In genomic region chr10:78335371-78335690, GRCh38 we compare ENCODE assay signal across 20 cellular contexts.
DNase-seq lines count a peak whose midpoint lies in the region; ATAC-seq, FAIRE-seq and TF ChIP-seq lines count a peak whose summit lies in the region.
"Had no signal": no experiment of that assay in that cellular context is flagged by ENCODE, and none has a peak within 500 bp of the region (broad histone marks: within the 10 kb centered on the region; RNA-seq: fewer than 3 reads in every experiment).

No MANE protein-coding gene starts in this region.

- TF ChIP-seq EP300 in SK-N-SH (IDR thresholded peaks at IDR 0.05; ENCODE audit: borderline replicate concordance in 1 of 2, low read depth in 1 of 2, low read length in 1 of 2) (no peak), transverse colon (IDR thresholded peaks at IDR 0.05; ENCODE audit: low read depth) (no peak)

- no peak overlapping the region for H3K14ac ChIP-seq in neuronal stem cell (ENCODE audit: low read length)

- no peaks in the 10 kb centered on the region for H3K9me2 ChIP-seq in SK-N-SH

- H3K79me1 ChIP-seq in neuronal stem cell (ENCODE audit: low read depth, low read length), result no peaks in the 10 kb centered on the region

- H2AK5ac ChIP-seq in neuronal stem cell (ENCODE audit: low read depth, low read length), result no peak overlapping the region

- dilution Hi-C loops in endothelial cell of umbilical vein (cut with MboI; ENCODE audit: extremely low pct_ligation_motif_present, low sequenced_read_pairs), result no loop called here

- H3K4me3 ChIP-seq in SK-N-SH (ENCODE audit: low read depth in 2 of 2, low read length in 1 of 2) (no peak overlapping the region), endothelial cell of umbilical vein (replicated peaks in 1 of 3; ENCODE audit: insufficient read depth in 1 of 3, low read depth in 1 of 3, low read length in 3 of 3) (no peak overlapping the region), neuronal stem cell (ENCODE audit: low read length in 2 of 2) (no peak overlapping the region), transverse colon (no peak overlapping the region)
- H3K4me3 ChIP-seq: body of pancreas, lung, PC-9, suprapubic skin had no signal

- H2BK12ac ChIP-seq in neuronal stem cell (ENCODE audit: low read length), result no peak overlapping the region

- no peaks in the 10 kb centered on the region for H3K9me1 ChIP-seq in endothelial cell of umbilical vein (replicated peaks; ENCODE audit: control insufficient read depth, extremely low read depth, insufficient read depth, low read length)

- H4K8ac ChIP-seq in neuronal stem cell (ENCODE audit: low read depth, low read length), result no peak overlapping the region

- peaks cover 29 to 31% of the 10 kb centered on the region in 2 experiments; a peak in 3 of 4 replicates for H3K4me1 ChIP-seq in SK-N-SH (ENCODE audit: control insufficient read depth in 1 of 2, insufficient read depth in 2 of 2, low read depth in 1 of 2, low read length in 1 of 2)
- peaks cover 20% of the 10 kb centered on the region for H3K4me1 ChIP-seq in endothelial cell of umbilical vein (ENCODE audit: control insufficient read depth, extremely low read depth, insufficient read depth, low read length)
- H3K4me1 ChIP-seq in neuronal stem cell (ENCODE audit: control insufficient read depth in 2 of 2, insufficient read depth in 1 of 2, low read depth in 1 of 2, low read length in 2 of 2), result peaks cover 20 to 22% of the 10 kb centered on the region in 2 donors
- H3K4me1 ChIP-seq in transverse colon, result peaks cover 0 to 22% (median 4%) of the 10 kb centered on the region in 4 donors

- WGBS in SK-N-SH (ENCODE audit: low lambda C conversion rate), result 83% methylated on average over 1 of the region's 1 CpG
- no CpG with 5 or more reads among the region's 1 CpG for WGBS in neuronal stem cell (ENCODE audit: extremely low coverage in 2 of 2, insufficient read length in 2 of 2, insufficient replicate concordance in 1 of 2), 2 donors
- 53% methylated on average over 1 of the region's 1 CpG; no CpG with 5 or more reads in 1 of the 2 donors for whole genome bisulfite sequencing in transverse colon (ENCODE audit: low coverage in 1 of 2), 2 donors

- no peak overlapping the region for H3K23ac ChIP-seq in neuronal stem cell (ENCODE audit: low read depth, low read length, poor library complexity)

- TF ChIP-seq POLR2A in endothelial cell of umbilical vein (IDR thresholded peaks at IDR 0.05; ENCODE audit: low read depth, low read length), result no peak
- TF ChIP-seq POLR2A in transverse colon (IDR thresholded peaks at IDR 0.05), result no peak

- no peak overlapping the region for H3K9ac ChIP-seq in SK-N-SH
- no peak overlapping the region for H3K9ac ChIP-seq in endothelial cell of umbilical vein (replicated peaks; ENCODE audit: extremely low read depth, insufficient read depth, low read length)
- no peak overlapping the region for H3K9ac ChIP-seq in neuronal stem cell (ENCODE audit: low read depth, low read length, poor library complexity)

- no peak overlapping the region for H2AFZ ChIP-seq in SK-N-SH (ENCODE audit: low read depth)
- no peak overlapping the region for H2AFZ ChIP-seq in endothelial cell of umbilical vein (ENCODE audit: low read depth, low read length)
- H2AFZ ChIP-seq in neuronal stem cell (ENCODE audit: low read length), result peak overlapping the region; percentile 72
- H2AFZ ChIP-seq: PC-9 had no signal

- no peak for ATAC-seq in GM21529 (IDR thresholded peaks at IDR 0.05; ENCODE audit: unreplicated experiment)
- ATAC-seq: stimulated activated effector memory CD8-positive, alpha-beta T cell treated with anti-CD3 and anti-CD28 coated beads, Interleukin-12 subunit alpha, Interleukin-12 subunit beta, amount 100 ng/mL, for 72 hours had no signal

- H2BK120ac ChIP-seq in neuronal stem cell (ENCODE audit: low read depth, low read length), result no peak overlapping the region

- intact Hi-C loops in endothelial cell of umbilical vein (cut with micrococcal nuclease) (loop anchor here (1.0 kb wide), 2 partner anchors 124 to 732 kb away; no protein-coding TSS in a partner anchor), transverse colon (cut with DNase I; ENCODE audit: low total_unique reads) (loop anchor here (10.0 kb wide), 1 partner anchor 139 kb away; no protein-coding TSS in a partner anchor)

- no peak for DNase-seq in SK-N-SH
- no peak for DNase-seq in endothelial cell of umbilical vein (ENCODE audit: low read depth, low spot score)
- DNase-seq in neuronal stem cell (ENCODE audit: low spot score), result no peak
- DNase-seq in transverse colon, result no peak
- no peak for DNase-seq in cerebellar cortex (ENCODE audit: low spot score)
- DNase-seq in NCI-H1694 (lab: John Stamatoyannopoulos, UW), result no peak
- DNase-seq: activated CD4-positive, alpha-beta memory T cell treated with anti-CD3 and anti-CD28 coated beads for 36 hours; CD8-positive, alpha-beta memory T cell; DMS79; effector CD8-positive, alpha-beta T cell; NCI-H510A; small intestine; stimulated activated CD4-positive, alpha-beta T cell treated with anti-CD3 and anti-CD28 coated beads, Interleukin-2, amount 100 ng/mL, for 48 hours had no signal

- H3K79me2 ChIP-seq in SK-N-SH (ENCODE audit: insufficient read depth), result no peaks in the 10 kb centered on the region
- no peaks in the 10 kb centered on the region for H3K79me2 ChIP-seq in endothelial cell of umbilical vein (ENCODE audit: control insufficient read depth, insufficient read depth, low read length)

- BruUV-seq in endothelial cell of umbilical vein (replicated peaks; lab: Mats Ljungman, UMichigan), result no TSS peak

- no peak for FAIRE-seq in endothelial cell of umbilical vein (lab: Jason Lieb, UNC)
- FAIRE-seq: keratinocyte, small intestine had no signal

- H2BK5ac ChIP-seq in neuronal stem cell (ENCODE audit: low read length), result no peak overlapping the region

- H3K27me3 ChIP-seq in SK-N-SH (ENCODE audit: insufficient read depth) (no peaks in the 10 kb centered on the region), endothelial cell of umbilical vein (ENCODE audit: control insufficient read depth in 2 of 2, insufficient read depth in 2 of 2, low read length in 2 of 2) (no peaks in the 10 kb centered on the region), neuronal stem cell (ENCODE audit: control insufficient read depth in 3 of 3, insufficient read depth in 3 of 3, low read depth in 1 of 3, low read length in 3 of 3) (no peaks in the 10 kb centered on the region), transverse colon (no peaks in the 10 kb centered on the region)
- H3K27me3 ChIP-seq: body of pancreas, suprapubic skin had no signal

- H3K9me3 ChIP-seq in SK-N-SH, result no peaks in the 10 kb centered on the region
- H3K9me3 ChIP-seq in endothelial cell of umbilical vein (replicated peaks; ENCODE audit: control insufficient read depth, insufficient read depth, low read length), result no peaks in the 10 kb centered on the region
- H3K9me3 ChIP-seq in neuronal stem cell (replicated peaks in 1 of 2; ENCODE audit: control insufficient read depth in 2 of 2, insufficient read depth in 1 of 2, low read depth in 1 of 2, low read length in 2 of 2), result no peaks in the 10 kb centered on the region
- no peaks in the 10 kb centered on the region for H3K9me3 ChIP-seq in transverse colon
- H3K9me3 ChIP-seq: body of pancreas, suprapubic skin had no signal

- H3K27ac ChIP-seq in SK-N-SH (ENCODE audit: low read depth in 2 of 2, low read length in 1 of 2) (peak overlapping the region; percentile 84 to 86), endothelial cell of umbilical vein (ENCODE audit: insufficient read depth, low read depth, low read length) (peak overlapping the region; percentile 26), neuronal stem cell (replicated peaks; ENCODE audit: low read length) (no peak overlapping the region), transverse colon (peak overlapping the region in 3 of 4 donors; percentile 16 to 63 (median 23))
- H3K27ac ChIP-seq: body of pancreas, PC-9, suprapubic skin had no signal

- H3K18ac ChIP-seq in neuronal stem cell (ENCODE audit: low read length), result peak overlapping the region; percentile 25

- TF ChIP-seq CTCF in SK-N-SH (IDR thresholded peaks at IDR 0.05) (no peak), endothelial cell of umbilical vein (IDR thresholded peaks at IDR 0.05; ENCODE audit: extremely low read depth in 1 of 2, insufficient read depth in 1 of 2, low read depth in 1 of 2, low read length in 2 of 2) (no peak), transverse colon (IDR thresholded peaks at IDR 0.05) (no peak)

- CTCF ChIA-PET in SK-N-SH (lab: Yijun Ruan, JAX), result interaction anchor here (0.8 to 1.2 kb wide), 2 partner anchors 11 to 91 kb away, joined by 3 to 4 read pairs; no protein-coding TSS in a partner anchor
- CTCF ChIA-PET in endothelial cell of umbilical vein (lab: Charles Lee), result interaction anchor here (0.7 to 1.7 kb wide), 11 partner anchors 17 to 734 kb away, joined by 3 to 12 read pairs (median 4); no protein-coding TSS in a partner anchor

- no peak for TF ChIP-seq RAD21 in SK-N-SH (IDR thresholded peaks at IDR 0.05; ENCODE audit: low read length)

- H3F3A ChIP-seq in SK-N-SH (replicated peaks; ENCODE audit: insufficient read depth), result peaks cover 24% of the 10 kb centered on the region

- peak overlapping the region; percentile 17 for H2BK15ac ChIP-seq in neuronal stem cell (ENCODE audit: low read length)

- H3K4ac ChIP-seq in neuronal stem cell (ENCODE audit: low read length), result no peak overlapping the region

- H3K4me2 ChIP-seq in SK-N-SH (peak overlapping the region; percentile 55; the same call in 1 of the 2 replicates), endothelial cell of umbilical vein (ENCODE audit: insufficient read depth, low read length) (no peak overlapping the region), neuronal stem cell (ENCODE audit: insufficient read depth, low read length, poor library complexity, severe bottlenecking) (no peak overlapping the region)
- H3K4me2 ChIP-seq: PC-9 had no signal

- H4K20me1 ChIP-seq in SK-N-SH (ENCODE audit: insufficient read depth) (no peaks in the 10 kb centered on the region), endothelial cell of umbilical vein (replicated peaks; ENCODE audit: control insufficient read depth, extremely low read depth, insufficient read depth, low read length) (no peaks in the 10 kb centered on the region)

- no peaks in the 10 kb centered on the region for H3K36me3 ChIP-seq in SK-N-SH (replicated peaks in 1 of 2; ENCODE audit: control insufficient read depth in 1 of 2, insufficient read depth in 2 of 2, low read length in 1 of 2)
- H3K36me3 ChIP-seq in endothelial cell of umbilical vein (ENCODE audit: control insufficient read depth in 2 of 2, extremely low read depth in 1 of 2, insufficient read depth in 2 of 2, low read length in 2 of 2), result no peaks in the 10 kb centered on the region
- H3K36me3 ChIP-seq in neuronal stem cell (replicated peaks in 1 of 2; ENCODE audit: control insufficient read depth in 2 of 2, insufficient read depth in 2 of 2, low read length in 2 of 2), result no peaks in the 10 kb centered on the region
- H3K36me3 ChIP-seq in transverse colon, result no peaks in the 10 kb centered on the region
- H3K36me3 ChIP-seq: suprapubic skin had no signal

- POLR2A ChIA-PET in SK-N-SH (lab: Yijun Ruan, JAX), result interaction anchor here (1.1 kb wide), 1 partner anchor 98 kb away, joined by 4 read pairs; no protein-coding TSS in a partner anchor
- POLR2A ChIA-PET in endothelial cell of umbilical vein (lab: Charles Lee), result no interaction called here

- in situ Hi-C loops in transverse colon (cut with MboI; ENCODE audit: low pct_ligation_motif_present in 1 of 4, low pct_unique_long_range_greater_than_20kb in 1 of 4, low sequenced_read_pairs in 3 of 4), result no loop called here

- H4K91ac ChIP-seq in neuronal stem cell (ENCODE audit: low read depth, low read length, poor library complexity), result no peak overlapping the region
